In genomic region chr10:99849525-99849924, GRCh38 we compare ENCODE assay signal across 1 cellular context.
TF ChIP-seq lines count a peak whose summit lies in the region.

No MANE protein-coding gene starts in this region.

TF ChIP-seq in HepG2, 621 proteins besides CTCF, POLR2A, EP300 and RAD21 (continued from another document and continues in another):
- no peak for TF ChIP-seq TERF1 (CRISPR knock-in tag; IDR thresholded peaks at IDR 0.05)
- peak; percentile 27; the same call in 1 of the 2 replicates for TF ChIP-seq ZNF710 (CRISPR knock-in tag; IDR thresholded peaks at IDR 0.05; ENCODE audit: borderline replicate concordance)
- TF ChIP-seq GRHL1 (CRISPR knock-in tag; conservative IDR thresholded peaks at IDR 0.05) = no peak
- no peak for TF ChIP-seq ZNF180 (CRISPR knock-in tag; IDR thresholded peaks at IDR 0.05; ENCODE audit: borderline replicate concordance, low read depth)
- TF ChIP-seq KDM5B (CRISPR knock-in tag; IDR thresholded peaks at IDR 0.05; ENCODE audit: borderline replicate concordance) = no peak
- TF ChIP-seq MAFK (conservative IDR thresholded peaks at IDR 0.05 in 1 of 2, IDR thresholded peaks at IDR 0.05 in 1 of 2; ENCODE audit: low read length in 2 of 2) = 0 out of 4 replicates have a peak, but pooled peaks of 1 of the 2 experiments have one; percentile 10
- TF ChIP-seq ARID4A (CRISPR knock-in tag; IDR thresholded peaks at IDR 0.05; ENCODE audit: borderline replicate concordance) = peak; percentile 32; the same call in 1 of the 2 replicates
- no peak for TF ChIP-seq ZNF746 (CRISPR knock-in tag; IDR thresholded peaks at IDR 0.05)
- peak; percentile 43; the same call in 1 of the 2 replicates for TF ChIP-seq ISL2 (CRISPR knock-in tag; IDR thresholded peaks at IDR 0.05)
- TF ChIP-seq TCF7 (IDR thresholded peaks at IDR 0.05; ENCODE audit: low read depth) = 0 out of 2 replicates have a peak, but pooled peaks have one; percentile 15
- peak; percentile 55 for TF ChIP-seq POGZ (CRISPR knock-in tag; IDR thresholded peaks at IDR 0.05)
- TF ChIP-seq HMGXB3 (CRISPR knock-in tag; IDR thresholded peaks at IDR 0.05; ENCODE audit: borderline replicate concordance) = 0 out of 2 replicates have a peak, but pooled peaks have one; percentile 24
- no peak for TF ChIP-seq IKZF5 (CRISPR knock-in tag; IDR thresholded peaks at IDR 0.05)
- TF ChIP-seq RXRB (CRISPR knock-in tag; IDR thresholded peaks at IDR 0.05; ENCODE audit: borderline replicate concordance) = peak; percentile 81
- TF ChIP-seq HDAC1 (CRISPR knock-in tag; IDR thresholded peaks at IDR 0.05) = 0 out of 2 replicates have a peak, but pooled peaks have one; percentile 53
- TF ChIP-seq ZNF768 (CRISPR knock-in tag; IDR thresholded peaks at IDR 0.05) = no peak
- TF ChIP-seq NFYB (CRISPR knock-in tag; IDR thresholded peaks at IDR 0.05) = no peak
- 0 out of 2 replicates have a peak, but pooled peaks have one; percentile 51 for TF ChIP-seq ZNF317 (CRISPR knock-in tag; IDR thresholded peaks at IDR 0.05)
- TF ChIP-seq EZH2 (conservative IDR thresholded peaks at IDR 0.05; ENCODE audit: low read depth, low read length) = no peak
- 0 out of 2 replicates have a peak, but pooled peaks have one; percentile 26 for TF ChIP-seq MAFF (IDR thresholded peaks at IDR 0.05; ENCODE audit: low read depth, low read length)
- TF ChIP-seq SOX6 (IDR thresholded peaks at IDR 0.05) = no peak
- TF ChIP-seq SOX6 (CRISPR knock-in tag; IDR thresholded peaks at IDR 0.05) = peak; percentile 32; the same call in 1 of the 2 replicates
- no peak for TF ChIP-seq DNMT1 (CRISPR knock-in tag; IDR thresholded peaks at IDR 0.05)
- TF ChIP-seq SALL1 (CRISPR knock-in tag; IDR thresholded peaks at IDR 0.05) = no peak
- peak; percentile 31; the same call in 1 of the 2 replicates for TF ChIP-seq MIXL1 (CRISPR knock-in tag; IDR thresholded peaks at IDR 0.05)
- TF ChIP-seq NBN (conservative IDR thresholded peaks at IDR 0.05) = no peak
- TF ChIP-seq THAP11 (CRISPR knock-in tag; IDR thresholded peaks at IDR 0.05) = peak; percentile 32; the same call in 1 of the 2 replicates
- peak; percentile 27; the same call in 1 of the 2 replicates for TF ChIP-seq ATF1 (CRISPR knock-in tag; IDR thresholded peaks at IDR 0.05)
- TF ChIP-seq ZNF12 (CRISPR knock-in tag; IDR thresholded peaks at IDR 0.05) = peak; percentile 24; the same call in 1 of the 2 replicates
- TF ChIP-seq TEAD3 (CRISPR knock-in tag; optimal IDR thresholded peaks at IDR 0.05; ENCODE audit: borderline replicate concordance) = peak; percentile 17
- no peak for TF ChIP-seq ZNF556 (CRISPR knock-in tag; IDR thresholded peaks at IDR 0.05; ENCODE audit: borderline replicate concordance)
- no peak for TF ChIP-seq SUZ12 (IDR thresholded peaks at IDR 0.05; ENCODE audit: low read depth, low read length)
- TF ChIP-seq LCORL (IDR thresholded peaks at IDR 0.05) = no peak
- TF ChIP-seq LCORL (CRISPR knock-in tag; IDR thresholded peaks at IDR 0.05) = peak; percentile 68; the same call in 1 of the 2 replicates
- peak; percentile 79 for TF ChIP-seq GATAD2A (CRISPR knock-in tag; IDR thresholded peaks at IDR 0.05)
- TF ChIP-seq ZNF549 (CRISPR knock-in tag; IDR thresholded peaks at IDR 0.05) = peak; percentile 96
- no peak for TF ChIP-seq STAT5B (CRISPR knock-in tag; IDR thresholded peaks at IDR 0.05)
- peak; percentile 79 for TF ChIP-seq ZNF264 (CRISPR knock-in tag; IDR thresholded peaks at IDR 0.05)
- no peak for TF ChIP-seq PRMT3 (CRISPR knock-in tag; IDR thresholded peaks at IDR 0.05; ENCODE audit: borderline replicate concordance, low read depth)
- TF ChIP-seq RCOR2 (CRISPR knock-in tag; IDR thresholded peaks at IDR 0.05) = peak; percentile 72
- no peak for TF ChIP-seq ZNF605 (CRISPR knock-in tag; IDR thresholded peaks at IDR 0.05)
- 0 out of 2 replicates have a peak, but pooled peaks have one; percentile 43 for TF ChIP-seq ZFP1 (CRISPR knock-in tag; IDR thresholded peaks at IDR 0.05)
- TF ChIP-seq HMG20A (CRISPR knock-in tag; IDR thresholded peaks at IDR 0.05; ENCODE audit: borderline replicate concordance) = peak; percentile 33; the same call in 1 of the 2 replicates
- 0 out of 2 replicates have a peak, but pooled peaks have one; percentile 23 for TF ChIP-seq TFDP2 (CRISPR knock-in tag; IDR thresholded peaks at IDR 0.05)
- TF ChIP-seq ZXDC (CRISPR knock-in tag; IDR thresholded peaks at IDR 0.05) = no peak
